ENCODE assay signal across 15 cellular contexts in the genomic region with DNA sequence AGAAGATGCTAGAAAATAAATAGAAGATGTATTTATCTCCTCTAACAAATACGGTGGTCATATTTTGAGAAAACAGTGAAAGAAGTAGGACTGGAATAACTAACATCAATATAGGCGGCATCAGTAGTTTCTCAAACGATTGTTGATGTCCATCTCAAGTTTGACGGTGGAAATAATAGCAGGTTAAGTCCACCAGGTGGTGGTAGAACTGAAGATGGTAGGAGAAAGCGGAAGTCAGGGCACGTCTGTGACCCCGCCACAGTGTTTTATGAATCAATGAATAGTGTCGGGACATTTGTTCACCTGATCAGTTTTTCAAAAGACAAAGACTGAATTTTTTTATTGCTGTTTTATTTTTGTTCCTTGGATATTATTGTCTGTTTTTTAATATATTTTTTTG.
DNase-seq lines count a peak whose midpoint lies in the region; ATAC-seq and TF ChIP-seq lines count a peak whose summit lies in the region.
"Had no signal": no experiment of that assay in that cellular context is flagged by ENCODE, and none has a peak within 500 bp of the region (broad histone marks: within the 10 kb centered on the region; RNA-seq: fewer than 3 reads in every experiment).

No MANE protein-coding gene starts in this region.

- no peaks in the 10 kb centered on the region for H3K36me3 ChIP-seq in kidney epithelial cell (ENCODE audit: control insufficient read depth, insufficient read depth, low read length)
- H3K36me3 ChIP-seq: left lung had no signal

- no peak for ATAC-seq in HG02642 (IDR thresholded peaks at IDR 0.05; ENCODE audit: poor library complexity, unreplicated experiment)
- ATAC-seq in GM21390 (IDR thresholded peaks at IDR 0.05; ENCODE audit: unreplicated experiment) = no peak
- ATAC-seq: effector memory CD8-positive, alpha-beta T cell; left lung; natural killer cell treated with Interleukin-12 subunit alpha and Interleukin-12 subunit beta and Interleukin-15 and Interleukin-18, amount 100 ng/mL, for 72 hours had no signal

- DNase-seq in Daoy (ENCODE audit: low read depth) (peak; percentile 6), HT-29 (ENCODE audit: low spot score) (peak; percentile 19), SK-MEL-5 (ENCODE audit: low read depth, low spot score) (peak; percentile 47), kidney epithelial cell (ENCODE audit: low read depth) (no peak)
- no peak for DNase-seq in activated naive CD4-positive, alpha-beta T cell treated with anti-CD3 and anti-CD28 coated beads, Interleukin-2, amount 50 U/mL, for 16 hours
- DNase-seq: CD4-positive, CD25-positive, alpha-beta regulatory T cell; effector memory CD8-positive, alpha-beta T cell; left lung; NCI-H1417 treated with DMSO at 0.1 percent for 48 hours; NCI-H524; substantia nigra; SW 1271 had no signal

- no peak overlapping the region for H3K4me3 ChIP-seq in kidney epithelial cell (ENCODE audit: low read depth, low read length)
- H3K4me3 ChIP-seq: left lung had no signal

- H3K27me3 ChIP-seq in kidney epithelial cell (ENCODE audit: control insufficient read depth, insufficient read depth, low read length) = no peaks in the 10 kb centered on the region
- H3K27me3 ChIP-seq: left lung had no signal

- peak; percentile 12 for TF ChIP-seq CTCF in kidney epithelial cell (IDR thresholded peaks at IDR 0.05; ENCODE audit: insufficient read depth, low read length, poor library complexity, severe bottlenecking)

- in situ Hi-C loops in SK-MEL-5 (cut with HindIII; ENCODE audit: low pct_unique_long_range_greater_than_20kb, low sequenced_read_pairs) = no loop called here

Comparison
In these comparisons a context has a peak if more than half of its experiments do, and no peak if none do; other contexts are left out.
1. DNase-seq: peak in Daoy (single experiment), HT-29 (single experiment) and SK-MEL-5 (single experiment); none in kidney epithelial cell (single experiment) and activated naive CD4-positive, alpha-beta T cell treated with anti-CD3 and anti-CD28 coated beads, Interleukin-2, amount 50 U/mL, for 16 hours (single experiment).